35 cellular contexts compared by ENCODE assay signal in genomic region chr18:5413447-5413846, GRCh38.
DNase-seq lines count a peak whose midpoint lies in the region; ATAC-seq and TF ChIP-seq lines count a peak whose summit lies in the region.
"Had no signal": no experiment of that assay in that cellular context is flagged by ENCODE, and none has a peak within 500 bp of the region (broad histone marks: within the 10 kb centered on the region; RNA-seq: fewer than 3 reads in every experiment).

No MANE protein-coding gene starts in this region.

- WGBS in right cardiac atrium = 89% methylated on average over 2 of the region's 2 CpGs
- no CpG with 5 or more reads among the region's 2 CpGs for WGBS in mesendoderm (ENCODE audit: extremely low coverage, insufficient coverage, low lambda C conversion rate)
- WGBS in testis, 2 donors = 71 to 79% methylated on average over 2 of the region's 2 CpGs

- H3K79me1 ChIP-seq in mesendoderm (ENCODE audit: low read length) = no peaks in the 10 kb centered on the region

- H3K9me3 ChIP-seq in cardiac muscle cell (ENCODE audit: low read depth) = no peaks in the 10 kb centered on the region
- no peaks in the 10 kb centered on the region for H3K9me3 ChIP-seq in right cardiac atrium (ENCODE audit: control insufficient read depth, low read length)
- no peaks in the 10 kb centered on the region for H3K9me3 ChIP-seq in testis
- H3K9me3 ChIP-seq in MM.1S (replicated peaks; ENCODE audit: insufficient read depth, low read length) = no peaks in the 10 kb centered on the region
- H3K9me3 ChIP-seq: esophagus muscularis mucosa, heart left ventricle, lower lobe of right lung, right atrium auricular region, SJCRH30, tibial nerve had no signal

- H4K5ac ChIP-seq in mesendoderm (ENCODE audit: low read length) = no peak overlapping the region

- TF ChIP-seq POLR2A in testis (IDR thresholded peaks at IDR 0.05) = no peak

- no peak overlapping the region for H3K23ac ChIP-seq in mesendoderm (ENCODE audit: low read length)

- no peak overlapping the region for H2AK5ac ChIP-seq in mesendoderm (ENCODE audit: low read length)

- H3K18ac ChIP-seq in mesendoderm (ENCODE audit: low read length) = no peak overlapping the region

- no peaks in the 10 kb centered on the region for H4K20me1 ChIP-seq in MM.1S (ENCODE audit: insufficient read depth, low read length)

- H3K56ac ChIP-seq in mesendoderm (ENCODE audit: low read length) = no peak overlapping the region

- H3K4me1 Mint-ChIP-seq in type B pancreatic cell (ENCODE audit: unreplicated experiment) = peaks cover 20% of the 10 kb centered on the region
- H3K4me1 Mint-ChIP-seq: activated B cell treated with CpG ODN at 0.5 μM for 24 hours; activated CD4-positive, alpha-beta T cell treated with anti-CD3 and anti-CD28 coated beads, Interleukin-2, amount 10 ng/mL, durations not matched to agents 7 days and 5 days; B cell; CD4-positive, alpha-beta memory T cell; nephron; stimulated activated naive CD8-positive, alpha-beta T cell treated with anti-CD3 and anti-CD28 coated beads, Interleukin-15, amount 100 ng/mL, for 72 hours had no signal

- no peaks in the 10 kb centered on the region for H3K36me3 Mint-ChIP-seq in type B pancreatic cell
- H3K36me3 Mint-ChIP-seq: activated naive CD8-positive, alpha-beta T cell; CD4-positive, alpha-beta memory T cell had no signal

- intact Hi-C loops in right cardiac atrium (cut with DNase I) = no loop called here
- intact Hi-C loops in dorsolateral prefrontal cortex (cut with DNase I) = loop anchor here in 1 of 2 donors (10.0 kb wide), 1 partner anchor 119 kb away; the partner anchor contains the start of gene ZBTB14
- intact Hi-C loops in testis (cut with DNase I; ENCODE audit: low total_unique reads) = no loop called here

- no peak overlapping the region for H2BK5ac ChIP-seq in mesendoderm (ENCODE audit: low read length)

- H4K8ac ChIP-seq in mesendoderm (ENCODE audit: low read depth, low read length) = no peak overlapping the region

- H3K4me2 ChIP-seq in mesendoderm (ENCODE audit: low read length) = no peak overlapping the region
- H3K4me2 ChIP-seq in MM.1S (ENCODE audit: low read depth, low read length) = no peak overlapping the region

- H3K4me3 Mint-ChIP-seq in type B pancreatic cell = no peak overlapping the region
- H3K4me3 Mint-ChIP-seq: activated B cell treated with CpG ODN at 0.5 μM for 24 hours; activated CD4-positive, alpha-beta T cell treated with anti-CD3 and anti-CD28 coated beads, Interleukin-2, amount 10 ng/mL, durations not matched to agents 7 days and 5 days; activated naive CD8-positive, alpha-beta T cell; B cell; CD4-positive, alpha-beta memory T cell; dendritic cell treated with granulocyte-macrophage colony-stimulating factor and Interleukin-4, amounts not matched to agents 40 ng/mL and 50 ng/mL, for 4 days; nephron; stimulated activated naive CD8-positive, alpha-beta T cell treated with anti-CD3 and anti-CD28 coated beads, Interleukin-15, amount 100 ng/mL, for 72 hours had no signal

- H3K79me2 ChIP-seq in mesendoderm (ENCODE audit: control insufficient read depth, insufficient read depth, low read length) (no peaks in the 10 kb centered on the region), MM.1S (ENCODE audit: low read length) (no peaks in the 10 kb centered on the region)

- peak overlapping the region; percentile 81 for H3K27ac ChIP-seq in cardiac muscle cell
- H3K27ac ChIP-seq in right cardiac atrium (ENCODE audit: low read length) = no peak overlapping the region
- H3K27ac ChIP-seq in dorsolateral prefrontal cortex = peak overlapping the region in 56 of 59 donors; percentile 4 to 97 (median 88)
- H3K27ac ChIP-seq in mesendoderm (ENCODE audit: low read depth, low read length) = no peak overlapping the region
- H3K27ac ChIP-seq in testis = no peak overlapping the region
- H3K27ac ChIP-seq in MM.1S (ENCODE audit: low read length) = no peak overlapping the region
- H3K27ac ChIP-seq: esophagus muscularis mucosa, heart left ventricle, HL-60, lower lobe of right lung, right atrium auricular region, SJCRH30, tibial nerve had no signal

- H3K27me3 Mint-ChIP-seq in type B pancreatic cell = no peaks in the 10 kb centered on the region
- H3K27me3 Mint-ChIP-seq: activated CD4-positive, alpha-beta T cell treated with anti-CD3 and anti-CD28 coated beads, Interleukin-2, amount 10 ng/mL, durations not matched to agents 7 days and 5 days; dendritic cell treated with granulocyte-macrophage colony-stimulating factor and Interleukin-4, amounts not matched to agents 40 ng/mL and 50 ng/mL, for 4 days had no signal

- TF ChIP-seq CTCF in cardiac muscle cell (IDR thresholded peaks at IDR 0.05; ENCODE audit: low read depth, low read length) (no peak), dorsolateral prefrontal cortex (IDR thresholded peaks at IDR 0.05 in 54 of 56, conservative IDR thresholded peaks at IDR 0.05 in 2 of 56; ENCODE audit: low read depth in 1 of 56, partially characterized antibody in 56 of 56) (no peak), type B pancreatic cell (conservative IDR thresholded peaks at IDR 0.05) (no peak), testis (IDR thresholded peaks at IDR 0.05) (no peak), MM.1S (IDR thresholded peaks at IDR 0.05; ENCODE audit: low read length) (no peak)

- H3K4me1 ChIP-seq in cardiac muscle cell (ENCODE audit: low read depth) = peaks cover 21% of the 10 kb centered on the region
- no peaks in the 10 kb centered on the region for H3K4me1 ChIP-seq in right cardiac atrium (ENCODE audit: control insufficient read depth, insufficient read depth, low read length)
- H3K4me1 ChIP-seq in mesendoderm (ENCODE audit: control insufficient read depth, low read depth, low read length) = peaks cover 2% of the 10 kb centered on the region
- H3K4me1 ChIP-seq in testis = no peaks in the 10 kb centered on the region
- no peaks in the 10 kb centered on the region for H3K4me1 ChIP-seq in MM.1S (ENCODE audit: low read length)
- H3K4me1 ChIP-seq: right atrium auricular region, SJCRH30, tibial nerve had no signal

- H3K4ac ChIP-seq in mesendoderm (ENCODE audit: low read depth, low read length) = no peak overlapping the region

- H3K9me2 ChIP-seq in MM.1S (replicated peaks; ENCODE audit: insufficient read depth, low read length) = no peaks in the 10 kb centered on the region

- no peaks in the 10 kb centered on the region for H3F3A ChIP-seq in MM.1S (ENCODE audit: insufficient read depth, low read length)

- ATAC-seq in right cardiac atrium = no peak
- ATAC-seq: heart left ventricle; lower lobe of right lung; stimulated activated naive CD8-positive, alpha-beta T cell treated with anti-CD3 and anti-CD28 coated beads, Interleukin-15, amount 100 ng/mL, for 72 hours had no signal

- H3K27me3 ChIP-seq in cardiac muscle cell (no peaks in the 10 kb centered on the region), right cardiac atrium (ENCODE audit: control insufficient read depth, insufficient read depth) (no peaks in the 10 kb centered on the region), dorsolateral prefrontal cortex (no peaks in the 10 kb centered on the region), mesendoderm (ENCODE audit: insufficient read depth, low read length, poor library complexity) (no peaks in the 10 kb centered on the region), testis (no peaks in the 10 kb centered on the region), MM.1S (replicated peaks; ENCODE audit: insufficient read depth, low read length) (no peaks in the 10 kb centered on the region)
- H3K27me3 ChIP-seq: esophagus muscularis mucosa, heart left ventricle, right atrium auricular region, SJCRH30, tibial nerve had no signal

- H3K36me3 ChIP-seq in cardiac muscle cell = peaks cover 9% of the 10 kb centered on the region
- H3K36me3 ChIP-seq in mesendoderm (ENCODE audit: control insufficient read depth, insufficient read depth, low read length) = no peaks in the 10 kb centered on the region
- H3K36me3 ChIP-seq in testis (ENCODE audit: low read depth, missing control alignments) = no peaks in the 10 kb centered on the region
- H3K36me3 ChIP-seq in MM.1S (replicated peaks; ENCODE audit: insufficient read depth, low read length) = no peaks in the 10 kb centered on the region
- H3K36me3 ChIP-seq: right atrium auricular region, SJCRH30 had no signal

- no peaks in the 10 kb centered on the region for H3K9me3 Mint-ChIP-seq in type B pancreatic cell
- H3K9me3 Mint-ChIP-seq: activated B cell treated with CpG ODN at 0.5 μM for 24 hours; activated CD4-positive, alpha-beta T cell treated with anti-CD3 and anti-CD28 coated beads, Interleukin-2, amount 10 ng/mL, durations not matched to agents 7 days and 5 days; CD4-positive, alpha-beta memory T cell; dendritic cell treated with granulocyte-macrophage colony-stimulating factor and Interleukin-4, amounts not matched to agents 40 ng/mL and 50 ng/mL, for 4 days; nephron; stimulated activated naive CD8-positive, alpha-beta T cell treated with anti-CD3 and anti-CD28 coated beads, Interleukin-15, amount 100 ng/mL, for 72 hours had no signal

- H3K9ac ChIP-seq in mesendoderm (ENCODE audit: low read length) (no peak overlapping the region), MM.1S (ENCODE audit: low read length) (no peak overlapping the region)

- no peak overlapping the region for H2AFZ ChIP-seq in MM.1S (ENCODE audit: low read length)

- DNase-seq in cardiac muscle cell (ENCODE audit: low read depth in 1 of 2, low spot score in 1 of 2) (peak in 1 of 2 donors; percentile 67), right cardiac atrium (no peak), dorsolateral prefrontal cortex (no peak), mesendoderm (peak; percentile 38), type B pancreatic cell (ENCODE audit: extremely low spot score, unreplicated experiment) (no peak), SIG-M5 treated with dmso at 0.1 percent for 504 hours (lab: John Stamatoyannopoulos, UW; ENCODE audit: unreplicated experiment) (no peak), testis (no peak), MM.1S (no peak)
- DNase-seq: activated B cell treated with CpG ODN at 0.5 μM for 24 hours; activated CD4-positive, alpha-beta T cell treated with anti-CD3 and anti-CD28 coated beads, Interleukin-2, amount 10 ng/mL, durations not matched to agents 7 days and 5 days; activated effector memory CD4-positive, alpha-beta T cell treated with Interleukin-2 at 50 U/mL for 16 hours; activated T-cell treated with anti-CD3 and anti-CD28 coated beads, Interleukin-2, amount 50 U/mL, for 1 hour; aorta; CD4-positive, alpha-beta memory T cell; EL; foreskin fibroblast; GOT3; heart left ventricle; lower lobe of right lung; NCI-H1417; NCI-H2081 treated with DMSO at 0.1 percent for 48 hours; NCI-H82; SJCRH30; stimulated activated CD4-positive, alpha-beta T cell treated with anti-CD3 and anti-CD28 coated beads, Interleukin-1b, Interleukin-23, amount 100 ng/mL, for 48 hours; stimulated activated CD8-positive, alpha-beta memory T cell treated with anti-CD3 and anti-CD28 coated beads, Interleukin-4, amount 100 ng/mL, for 48 hours; stimulated activated naive CD8-positive, alpha-beta T cell treated with anti-CD3 and anti-CD28 coated beads, Interleukin-15, amount 100 ng/mL, for 72 hours; T-helper 1 cell had no signal

- no peak overlapping the region for H2BK15ac ChIP-seq in mesendoderm (replicated peaks; ENCODE audit: low read depth)

- H3K4me3 ChIP-seq in cardiac muscle cell (no peak overlapping the region), right cardiac atrium (ENCODE audit: low read length) (no peak overlapping the region), dorsolateral prefrontal cortex (peak overlapping the region in 33 of 59 donors; percentile 4 to 63 (median 30)), mesendoderm (ENCODE audit: low read length) (no peak overlapping the region), testis (no peak overlapping the region), MM.1S (ENCODE audit: low read length) (no peak overlapping the region)
- H3K4me3 ChIP-seq: esophagus muscularis mucosa, heart left ventricle, lower lobe of right lung, right atrium auricular region, SJCRH30, tibial nerve had no signal

- H3K27ac Mint-ChIP-seq in type B pancreatic cell = peak overlapping the region; percentile 59
- H3K27ac Mint-ChIP-seq: activated B cell treated with CpG ODN at 0.5 μM for 24 hours; activated CD4-positive, alpha-beta T cell treated with anti-CD3 and anti-CD28 coated beads, Interleukin-2, amount 10 ng/mL, durations not matched to agents 7 days and 5 days; activated naive CD8-positive, alpha-beta T cell; B cell; CD4-positive, alpha-beta memory T cell; dendritic cell treated with granulocyte-macrophage colony-stimulating factor and Interleukin-4, amounts not matched to agents 40 ng/mL and 50 ng/mL, for 4 days; nephron; stimulated activated naive CD8-positive, alpha-beta T cell treated with anti-CD3 and anti-CD28 coated beads, Interleukin-15, amount 100 ng/mL, for 72 hours had no signal

- no peak overlapping the region for H2BK120ac ChIP-seq in mesendoderm (ENCODE audit: low read depth, low read length)

Comparison
In these comparisons a context has a peak if more than half of its experiments do, and no peak if none do; other contexts are left out.
1. H3K27ac ChIP-seq: peak in cardiac muscle cell (single experiment) and dorsolateral prefrontal cortex (56 of 59); none in right cardiac atrium (single experiment), mesendoderm (single experiment), testis (0 of 2) and MM.1S (single experiment).
2. H3K4me3 ChIP-seq: peak in dorsolateral prefrontal cortex (33 of 59); none in cardiac muscle cell (single experiment), right cardiac atrium (single experiment), mesendoderm (single experiment), testis (0 of 2) and MM.1S (single experiment).